In the genomic region with DNA sequence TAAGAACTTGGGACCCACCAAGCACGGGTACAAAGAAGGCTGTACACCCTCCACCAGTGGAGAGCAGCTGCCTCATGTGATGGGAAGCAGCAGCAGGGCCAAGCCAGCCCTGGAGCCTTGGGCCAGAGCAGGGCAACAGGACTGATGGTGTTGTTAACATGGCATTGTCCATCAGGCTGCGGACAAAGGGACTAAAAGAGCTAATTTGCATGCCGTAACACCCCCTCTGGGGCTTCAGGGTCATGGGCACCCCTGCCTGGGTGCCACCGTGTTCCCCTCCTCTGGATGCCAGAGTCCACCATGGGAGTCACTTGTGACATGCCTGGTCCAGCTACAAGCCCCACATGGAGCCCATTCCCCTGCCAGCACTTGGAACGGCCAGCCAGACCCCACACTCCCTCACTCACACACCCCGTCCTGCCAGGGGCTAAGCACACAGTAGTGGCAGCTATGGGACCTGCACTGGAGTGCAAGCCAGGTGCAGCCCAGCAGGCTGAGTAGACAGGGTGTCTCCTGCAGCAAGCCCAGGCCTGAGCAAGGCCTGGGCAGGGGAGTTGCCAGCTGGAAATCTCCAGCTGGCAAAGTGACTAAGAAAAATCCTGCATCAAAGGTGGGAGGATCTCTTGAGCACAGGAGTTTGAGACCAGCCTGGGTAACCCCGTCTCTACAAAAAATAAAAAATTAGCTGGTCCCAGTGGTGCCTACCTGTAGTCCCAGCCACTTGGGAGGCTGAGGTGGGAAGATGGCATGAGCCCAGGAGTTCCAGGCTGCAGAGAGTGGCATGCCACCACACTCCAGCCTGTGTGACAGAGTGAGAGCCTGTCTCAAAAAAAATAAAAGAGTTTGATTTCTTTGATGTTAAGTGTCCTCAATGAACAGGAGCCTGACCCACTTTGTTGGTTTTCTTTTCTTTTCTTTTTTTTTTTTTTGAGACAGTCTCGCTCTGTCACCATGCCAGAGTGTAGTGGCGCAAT, we compare ENCODE assay signal across 16 cellular contexts. TPM values are rescaled to one million over a fixed set of nuclear protein-coding genes. Genes with fewer than 3 reads are reported as not detected.
DNase-seq lines count a peak whose midpoint lies in the region; ATAC-seq, FAIRE-seq and TF ChIP-seq lines count a peak whose summit lies in the region.
"Had no signal": no experiment of that assay in that cellular context is flagged by ENCODE, and none has a peak within 500 bp of the region (broad histone marks: within the 10 kb centered on the region; RNA-seq: fewer than 3 reads in every experiment).

No MANE protein-coding gene starts in this region.

- TF ChIP-seq RAD21 in A549 (conservative IDR thresholded peaks at IDR 0.05 in 1 of 2, IDR thresholded peaks at IDR 0.05 in 1 of 2) (no peak), HCT116 (IDR thresholded peaks at IDR 0.05; ENCODE audit: low read depth) (no peak)

- in situ Hi-C loops in transverse colon (cut with MboI; ENCODE audit: low pct_ligation_motif_present in 1 of 4, low pct_unique_long_range_greater_than_20kb in 1 of 4, low sequenced_read_pairs in 3 of 4): no loop called here

- no peak overlapping the region for H2AFZ ChIP-seq in HCT116 (ENCODE audit: low read depth, low read length, poor library complexity, severe bottlenecking)
- H2AFZ ChIP-seq in PC-3 (ENCODE audit: low read length): no peak overlapping the region

- H3K9me2 ChIP-seq in HCT116 (ENCODE audit: insufficient read depth) (no peaks in the 10 kb centered on the region), PC-3 (replicated peaks; ENCODE audit: low read length) (no peaks in the 10 kb centered on the region)

- BruUV-seq in HCT116 (replicated peaks; lab: Mats Ljungman, UMichigan) (no TSS peak), PC-3 (replicated peaks; lab: Mats Ljungman, UMichigan) (no TSS peak)

- DNase-seq in A549 (ENCODE audit: low read depth in 1 of 2, low spot score in 1 of 2) (no peak), HCT116 (ENCODE audit: low read depth, low spot score) (no peak), PC-3 (no peak), NCI-H82 treated with DMSO at 0.1 percent for 48 hours (lab: John Stamatoyannopoulos, UW; ENCODE audit: unreplicated experiment) (no peak), RKO (ENCODE audit: low spot score) (no peak), transverse colon (no peak)
- DNase-seq: Caco-2; heart left ventricle; midbrain; NCI-H146; NCI-H510A treated with DMSO at 0.1 percent for 48 hours; small intestine; stimulated activated CD4-positive, alpha-beta T cell treated with anti-CD3 and anti-CD28 coated beads, Interleukin-4, amount 100 ng/mL, for 24 hours had no signal

- no peak overlapping the region for H3K4me3 ChIP-seq in A549
- H3K4me3 ChIP-seq in HCT116 (replicated peaks in 1 of 2; ENCODE audit: low read depth in 1 of 2, low read length in 2 of 2): no peak overlapping the region
- no peak overlapping the region for H3K4me3 ChIP-seq in PC-3 (ENCODE audit: low read length)
- H3K4me3 ChIP-seq in iPS-18a (ENCODE audit: low read length): no peak overlapping the region
- H3K4me3 ChIP-seq in transverse colon: no peak overlapping the region
- H3K4me3 ChIP-seq: heart left ventricle had no signal

- H3K9ac ChIP-seq in HCT116 (ENCODE audit: low read length): no peak overlapping the region
- H3K9ac ChIP-seq in PC-3 (ENCODE audit: low read length): no peak overlapping the region
- no peak overlapping the region for H3K9ac ChIP-seq in iPS-18a (ENCODE audit: low read length)

- 0 out of 2 replicates have a peak, but pooled peaks cover 3% of the 10 kb centered on the region for H3K79me2 ChIP-seq in HCT116 (ENCODE audit: insufficient read depth, low read length)
- H3K79me2 ChIP-seq in PC-3 (ENCODE audit: low read length): no peaks in the 10 kb centered on the region

- FAIRE-seq in A549 (lab: Jason Lieb, UNC): no peak
- FAIRE-seq: small intestine had no signal

- H3K9me3 ChIP-seq in A549 (no peaks in the 10 kb centered on the region), HCT116 (ENCODE audit: control insufficient read depth in 1 of 2, insufficient read depth in 1 of 2, low read depth in 1 of 2, low read length in 2 of 2) (no peaks in the 10 kb centered on the region), PC-3 (ENCODE audit: low read length) (no peaks in the 10 kb centered on the region), iPS-18a (ENCODE audit: control insufficient read depth, low read depth, low read length) (no peaks in the 10 kb centered on the region), transverse colon (no peaks in the 10 kb centered on the region)
- H3K9me3 ChIP-seq: heart left ventricle had no signal

- H3K36me3 ChIP-seq in HCT116 (ENCODE audit: control insufficient read depth in 1 of 2, insufficient read depth in 2 of 2, low read length in 2 of 2) (peaks cover 19 to 26% of the 10 kb centered on the region in 2 experiments; a peak in 3 of 4 replicates), PC-3 (ENCODE audit: low read depth, low read length) (peaks cover 40% of the 10 kb centered on the region), iPS-18a (ENCODE audit: control insufficient read depth, low read depth, low read length) (peaks cover 37% of the 10 kb centered on the region), transverse colon (no peaks in the 10 kb centered on the region)

- ATAC-seq in A549: peak; percentile 55 to 62; a peak in 5 of 6 replicates
- ATAC-seq in HCT116: peak; percentile 29; the same call in 1 of the 2 replicates
- ATAC-seq in PC-3: peak; percentile 31; the same call in 1 of the 2 replicates
- no peak for ATAC-seq in GM21529 (IDR thresholded peaks at IDR 0.05; ENCODE audit: unreplicated experiment)
- ATAC-seq: activated CD4-positive, CD25-positive, alpha-beta regulatory T cell treated with anti-CD3 and anti-CD28 coated beads, Interleukin-2, amount 50 U/mL, for 24 hours had no signal

- TF ChIP-seq CTCF in A549 (IDR thresholded peaks at IDR 0.05) (no peak), HCT116 (IDR thresholded peaks at IDR 0.05 in 2 of 3, conservative IDR thresholded peaks at IDR 0.05 in 1 of 3; ENCODE audit: borderline replicate concordance in 1 of 3, insufficient read depth in 1 of 3, low read depth in 2 of 3, low read length in 2 of 3) (no peak), PC-3 (conservative IDR thresholded peaks at IDR 0.05; ENCODE audit: low read depth, low read length) (no peak), transverse colon (IDR thresholded peaks at IDR 0.05) (no peak)

- 83% methylated on average over 9 of the region's 9 CpGs for whole genome bisulfite sequencing in A549 (ENCODE audit: missing lambda C conversion rate)
- 88 to 93% methylated on average over 2 to 9 of the region's 9 CpGs for WGBS in transverse colon (ENCODE audit: low coverage in 1 of 2), 2 donors

- H3K27me3 ChIP-seq in HCT116 (ENCODE audit: insufficient read depth, low read length) (no peaks in the 10 kb centered on the region), PC-3 (ENCODE audit: low read length) (no peaks in the 10 kb centered on the region), iPS-18a (ENCODE audit: control insufficient read depth, insufficient read depth, low read length) (no peaks in the 10 kb centered on the region), transverse colon (no peaks in the 10 kb centered on the region)
- H3K27me3 ChIP-seq: heart left ventricle had no signal

- H3K27ac ChIP-seq in A549: no peak overlapping the region
- no peak overlapping the region for H3K27ac ChIP-seq in HCT116 (ENCODE audit: low read depth, low read length)
- no peak overlapping the region for H3K27ac ChIP-seq in PC-3 (ENCODE audit: low read length)
- peak overlapping the region; percentile 7 for H3K27ac ChIP-seq in iPS-18a (ENCODE audit: low read length)
- H3K27ac ChIP-seq in transverse colon: no peak overlapping the region
- H3K27ac ChIP-seq: heart left ventricle had no signal

- POLR2A ChIA-PET in A549 (lab: Yijun Ruan, JAX): no interaction called here
- POLR2A ChIA-PET in HCT116 (lab: Charles Lee): no interaction called here
- POLR2A ChIA-PET in PC-3 (lab: Charles Lee; ENCODE audit: unreplicated experiment): no interaction called here

- CTCF ChIA-PET in A549 (lab: Yijun Ruan, JAX): interaction anchor here (0.9 to 1.6 kb wide), 3 partner anchors 15 to 43 kb away, joined by 3 to 4 read pairs (median 4); a partner anchor contains a TSS
- CTCF ChIA-PET in HCT116 (lab: Charles Lee): no interaction called here
- CTCF ChIA-PET in PC-3 (lab: Charles Lee): no interaction called here

- RAD21 ChIA-PET in HCT116 (lab: Charles Lee; ENCODE audit: low non-redundant PET in 1 of 2, low total read pairs in 2 of 2, uncharacterized antibody in 2 of 2, unreplicated experiment in 2 of 2): no interaction called here

- intact Hi-C loops in HCT116 (cut with micrococcal nuclease) (no loop called here), PC-3 (cut with micrococcal nuclease) (no loop called here), transverse colon (cut with DNase I; ENCODE audit: low total_unique reads) (no loop called here)

- TF ChIP-seq POLR2A in A549 (IDR thresholded peaks at IDR 0.05; ENCODE audit: low read length) (no peak), HCT116 (IDR thresholded peaks at IDR 0.05; ENCODE audit: borderline replicate concordance, extremely low read depth, insufficient read depth, insufficient read length) (no peak), transverse colon (IDR thresholded peaks at IDR 0.05) (no peak)

- H3K4me2 ChIP-seq in A549: no peak overlapping the region
- H3K4me2 ChIP-seq in HCT116 (ENCODE audit: low read length): no peak overlapping the region
- H3K4me2 ChIP-seq in PC-3 (ENCODE audit: low read length): no peak overlapping the region

- H4K20me1 ChIP-seq in HCT116 (ENCODE audit: insufficient read depth) (no peaks in the 10 kb centered on the region), PC-3 (ENCODE audit: low read length) (no peaks in the 10 kb centered on the region)

- no peak for TF ChIP-seq EP300 in A549 (IDR thresholded peaks at IDR 0.05)
- TF ChIP-seq EP300 in transverse colon (IDR thresholded peaks at IDR 0.05; ENCODE audit: low read depth): no peak

- no peaks in the 10 kb centered on the region for H3F3A ChIP-seq in PC-3 (ENCODE audit: low read length, unreplicated experiment)

- H3K4me1 ChIP-seq in A549: 0 out of 3 replicates have a peak, but pooled peaks cover 3% of the 10 kb centered on the region
- H3K4me1 ChIP-seq in HCT116 (ENCODE audit: control insufficient read depth in 1 of 2, insufficient read depth in 2 of 2, low read length in 2 of 2): peaks cover 0 to 4% of the 10 kb centered on the region in 2 experiments; a peak in 1 of 4 replicates
- H3K4me1 ChIP-seq in PC-3 (ENCODE audit: insufficient read depth, low read length): no peaks in the 10 kb centered on the region
- H3K4me1 ChIP-seq in iPS-18a (ENCODE audit: control insufficient read depth, low read depth, low read length): peaks cover 30% of the 10 kb centered on the region
- peaks cover 0 to 10% (median 5%) of the 10 kb centered on the region in 4 donors for H3K4me1 ChIP-seq in transverse colon
- H3K4me1 ChIP-seq: heart left ventricle had no signal

RNA-seq across cellular contexts. Expression of a gene that starts 33.7 kb away (rescaled TPM):
- polyA plus RNA-seq in A549 (2011; rRNA removed) (105 and 118 TPM in 2 replicates), A549 (2017; fragmentation: RNase III; extraction: RNeasy Plus Mini Kit Qiagen cat#74134 plus additional on column Dnase treatment) (79.6 to 94.0 TPM (median 93.8 TPM) in 3 replicates)
- polyA plus RNA-seq in A549 (2012; cell fraction: cytosol; rRNA removed): 29.8 and 30.0 TPM in 2 replicates
- 26.3 and 40.7 TPM in 2 replicates for polyA plus RNA-seq in A549 (2012; cell fraction: nucleus; rRNA removed)
- polyA minus RNA-seq in A549 (2011; rRNA and poly(A)+ RNA removed): 48.4 and 76.4 TPM in 2 replicates
- total RNA-seq in HCT116 (2021; ENCODE audit: unreplicated experiment) (118 TPM), PC-3 (2014; rRNA removed) (80.5 and 96.9 TPM in 2 replicates), transverse colon (10 to 100 TPM in 3 of 4 donors, 1 to 10 TPM in 1; 7.1 to 44.0 (median 27.1) TPM)
- 30.2 and 46.9 TPM in 2 replicates for polyA plus RNA-seq in HCT116 (2012)
